19 cellular contexts compared by ENCODE assay signal in genomic region chr5:146233441-146233840, GRCh38. TPM values are rescaled to one million over a fixed set of nuclear protein-coding genes. Genes with fewer than 3 reads are reported as not detected.
DNase-seq lines count a peak whose midpoint lies in the region; ATAC-seq and TF ChIP-seq lines count a peak whose summit lies in the region.
"Had no signal": no experiment of that assay in that cellular context is flagged by ENCODE, and none has a peak within 500 bp of the region (broad histone marks: within the 10 kb centered on the region; RNA-seq: fewer than 3 reads in every experiment).

No MANE protein-coding gene starts in this region.

- ATAC-seq in GM19035 (IDR thresholded peaks at IDR 0.05; ENCODE audit: unreplicated experiment): no peak
- ATAC-seq: CD8-positive, alpha-beta T cell; GM12878; GM23338; HCT116; K562; Panc1 had no signal

- H3K4me3 ChIP-seq in left ventricle myocardium inferior: no peak overlapping the region
- H3K4me3 ChIP-seq: BLaER1, GM12878, GM23338, K562 had no signal

- intact Hi-C loops in left ventricle myocardium inferior (cut with micrococcal nuclease): no loop called here

- H3K9me3 ChIP-seq in left ventricle myocardium inferior (replicated peaks): no peaks in the 10 kb centered on the region
- H3K9me3 ChIP-seq: BLaER1 had no signal

- no peaks in the 10 kb centered on the region for H3K27me3 ChIP-seq in left ventricle myocardium inferior (ENCODE audit: low read depth)
- H3K27me3 ChIP-seq: BLaER1 had no signal

- peak overlapping the region; percentile 37 for H3K27ac ChIP-seq in left ventricle myocardium inferior (replicated peaks)
- H3K27ac ChIP-seq: BLaER1 had no signal

- TF ChIP-seq CTCF in left ventricle myocardium inferior (IDR thresholded peaks at IDR 0.05; ENCODE audit: borderline replicate concordance): no peak

- H3K36me3 ChIP-seq in left ventricle myocardium inferior: peaks cover 90% of the 10 kb centered on the region

- peaks cover 16% of the 10 kb centered on the region for H3K4me1 ChIP-seq in left ventricle myocardium inferior
- H3K4me1 ChIP-seq: BLaER1 had no signal

- DNase-seq in GM03348 (ENCODE audit: low spot score) (peak; percentile 7), cerebellar cortex (ENCODE audit: low spot score) (peak; percentile 13), left ventricle myocardium inferior (peak; percentile 28), putamen (ENCODE audit: low spot score) (peak; percentile 5), glomerular visceral epithelial cell (ENCODE audit: extremely low spot score) (no peak)
- DNase-seq in activated T-cell treated with anti-CD3 and anti-CD28 coated beads, Interleukin-2, amount 50 U/mL, for 48 hours: no peak
- DNase-seq: CD8-positive, alpha-beta T cell; DMS79; NCI-H1436; NCI-H2081; NCI-H2227 treated with DMSO at 0.1 percent for 48 hours; NCI-H524 treated with DMSO at 0.1 percent for 48 hours had no signal

RNA-seq across cellular contexts. Expression of gene RBM27, which starts 30.0 kb away (rescaled TPM):
- total RNA-seq in left ventricle myocardium inferior: 15.9 TPM

RNA-seq across cellular contexts. Expression of gene LARS1, which starts 51.0 kb away (rescaled TPM):
- total RNA-seq in left ventricle myocardium inferior: 92.8 TPM

Comparison
In these comparisons a context has a peak if more than half of its experiments do, and no peak if none do; other contexts are left out.
1. DNase-seq: peak in GM03348 (single experiment), cerebellar cortex (single experiment), left ventricle myocardium inferior (single experiment) and putamen (single experiment); none in activated T-cell treated with anti-CD3 and anti-CD28 coated beads, Interleukin-2, amount 50 U/mL, for 48 hours (0 of 2) and glomerular visceral epithelial cell (single experiment).